ENCODE assay signal across 24 cellular contexts in genomic region chr3:112417696-112418318, GRCh38.
"Had no signal": no experiment of that assay in that cellular context is flagged by ENCODE, and none has a peak within 500 bp of the region (broad histone marks: within the 10 kb centered on the region; RNA-seq: fewer than 3 reads in every experiment).

No MANE protein-coding gene starts in this region.

- DNase-seq: activated CD4-positive, alpha-beta T cell treated with anti-CD3 and anti-CD28 coated beads for 48 hours; activated CD8-positive, alpha-beta T cell treated with anti-CD3 and anti-CD28 coated beads for 36 hours; activated gamma-delta T cell treated with Interleukin-2 at 50 U/mL for 16 hours; activated naive CD8-positive, alpha-beta T cell treated with anti-CD3 and anti-CD28 coated beads, Interleukin-2, amount 50 U/mL, for 24 hours; activated T-cell treated with anti-CD3 and anti-CD28 coated beads, Interleukin-2, amount 50 U/mL, for 4 hours; amygdala; central memory CD4-positive, alpha-beta T cell; foreskin melanocyte; heart right ventricle; immature natural killer cell; kidney; left colon; mesenchymal stem cell; posterior cingulate gyrus; right cardiac atrium; stimulated activated CD4-positive, alpha-beta T cell treated with anti-CD3 and anti-CD28 coated beads, Interleukin-15, amount 100 ng/mL, for 24 hours; stimulated activated CD4-positive, alpha-beta T cell treated with anti-CD3 and anti-CD28 coated beads, Interleukin-2, amount 100 ng/mL, for 24 hours; stimulated activated naive B cell treated with anti-CD40 and anti-IgM and Interleukin-4, amounts not matched to agents 10 μg/mL and 1 μg/mL and 100 μg/mL, for 72 hours; stomach; tibial artery; upper lobe of right lung had no signal

- H3K27me3 ChIP-seq: esophagus muscularis mucosa, heart right ventricle, stomach, tibial artery, upper lobe of right lung had no signal

- ATAC-seq: activated CD8-positive, alpha-beta T cell treated with anti-CD3 and anti-CD28 coated beads for 36 hours; activated naive CD8-positive, alpha-beta T cell treated with anti-CD3 and anti-CD28 coated beads, Interleukin-2, amount 50 U/mL, for 24 hours; activated T-cell treated with anti-CD3 and anti-CD28 coated beads, Interleukin-2, amount 50 U/mL, for 4 hours; activated T-helper 17 cell treated with anti-CD3 and anti-CD28 coated beads, Interleukin-2, amount 50 U/mL, for 72 hours; heart right ventricle; left colon; natural killer cell treated with Interleukin-12 subunit alpha and Interleukin-12 subunit beta and Interleukin-15 and Interleukin-18, amount 100 ng/mL, for 72 hours; right cardiac atrium; stimulated activated naive B cell treated with anti-CD40 and anti-IgM and Interleukin-4, amounts not matched to agents 10 μg/mL and 1 μg/mL and 100 μg/mL, for 72 hours; upper lobe of right lung had no signal

- H3K9me3 ChIP-seq: esophagus muscularis mucosa, heart right ventricle, stomach, tibial artery, upper lobe of right lung had no signal

- H3K4me3 ChIP-seq: esophagus muscularis mucosa, heart right ventricle, stomach, tibial artery, upper lobe of right lung had no signal

- H3K27ac ChIP-seq: esophagus muscularis mucosa, heart right ventricle, stomach, tibial artery, upper lobe of right lung had no signal

- H3K36me3 ChIP-seq: esophagus muscularis mucosa, heart right ventricle, stomach, tibial artery, upper lobe of right lung had no signal

- H3K4me1 ChIP-seq: esophagus muscularis mucosa, heart right ventricle, stomach, tibial artery, upper lobe of right lung had no signal
